ENCODE assay signal across 7 cellular contexts in genomic region chr18:51153659-51154371, GRCh38. TPM values are rescaled to one million over a fixed set of nuclear protein-coding genes. Genes with fewer than 3 reads are reported as not detected.
DNase-seq lines count a peak whose midpoint lies in the region; ATAC-seq and TF ChIP-seq lines count a peak whose summit lies in the region.

No MANE protein-coding gene starts in this region.

- peak overlapping the region; percentile 13 to 42 (median 14) for H3K4me3 ChIP-seq in gastrocnemius medialis

- H3K36me3 Mint-ChIP-seq in glutamatergic neuron (ENCODE audit: unreplicated experiment), result peaks cover 5% of the 10 kb centered on the region

- no peaks in the 10 kb centered on the region for H3K27me3 Mint-ChIP-seq in glutamatergic neuron (ENCODE audit: unreplicated experiment)

- H3K27me3 ChIP-seq in gastrocnemius medialis, result no peaks in the 10 kb centered on the region

- peak; percentile 86 for DNase-seq in activated CD8-positive, alpha-beta memory T cell treated with anti-CD3 and anti-CD28 coated beads for 24 hours
- DNase-seq in gastrocnemius medialis (peak in 1 of 2 donors; percentile 24), glutamatergic neuron (no peak), medulla oblongata (ENCODE audit: extremely low spot score) (no peak), SW 1271 (lab: John Stamatoyannopoulos, UW) (no peak)

- intact Hi-C loops in gastrocnemius medialis (cut with DNase I; ENCODE audit: low total_unique reads), result no loop called here

- in situ Hi-C loops in gastrocnemius medialis (cut with MboI; ENCODE audit: low sequenced_read_pairs in 4 of 4), result no loop called here

- no peak for TF ChIP-seq POLR2A in gastrocnemius medialis (IDR thresholded peaks at IDR 0.05)

- peaks cover 3% of the 10 kb centered on the region for H3K9me3 Mint-ChIP-seq in glutamatergic neuron (ENCODE audit: unreplicated experiment)

- no peaks in the 10 kb centered on the region for H3K9me3 ChIP-seq in gastrocnemius medialis

- H3K4me3 Mint-ChIP-seq in glutamatergic neuron (ENCODE audit: unreplicated experiment), result no peak overlapping the region

- no peak overlapping the region for H3K27ac Mint-ChIP-seq in glutamatergic neuron (ENCODE audit: unreplicated experiment)

- H3K4me1 ChIP-seq in gastrocnemius medialis, result peaks cover 0 to 9% of the 10 kb centered on the region in 2 donors

- H3K4me1 Mint-ChIP-seq in glutamatergic neuron (ENCODE audit: low read depth, unreplicated experiment), result peaks cover 2% of the 10 kb centered on the region

- ATAC-seq in GM19372 (IDR thresholded peaks at IDR 0.05; ENCODE audit: low read depth, unreplicated experiment) (peak; percentile 59), HG03175 (IDR thresholded peaks at IDR 0.05; ENCODE audit: unreplicated experiment) (peak; percentile 76), gastrocnemius medialis (peak in 1 of 2 donors; percentile 39)

- no peak for TF ChIP-seq CTCF in gastrocnemius medialis (IDR thresholded peaks at IDR 0.05 in 4 of 5, conservative IDR thresholded peaks at IDR 0.05 in 1 of 5)
- no peak for TF ChIP-seq CTCF in glutamatergic neuron (IDR thresholded peaks at IDR 0.05; ENCODE audit: partially characterized antibody, unreplicated experiment)

- H3K36me3 ChIP-seq in gastrocnemius medialis, result no peaks in the 10 kb centered on the region

- H3K27ac ChIP-seq in gastrocnemius medialis, result peak overlapping the region; percentile 23 to 46 (median 29)

RNA-seq across cellular contexts. Expression of gene MEX3C, which starts 43.7 kb away (rescaled TPM):
- total RNA-seq in gastrocnemius medialis (10 to 100 TPM in 3 of 4 donors, 1 to 10 TPM in 1; 8.8 to 14.9 (median 12.4) TPM), glutamatergic neuron (ENCODE audit: unreplicated experiment) (81.3 TPM)
